In genomic region chr9:38336341-38336740, GRCh38 we compare ENCODE assay signal across 23 cellular contexts. TPM values are rescaled to one million over a fixed set of nuclear protein-coding genes. Genes with fewer than 3 reads are reported as not detected.
DNase-seq lines count a peak whose midpoint lies in the region; ATAC-seq, FAIRE-seq and TF ChIP-seq lines count a peak whose summit lies in the region.
"Had no signal": no experiment of that assay in that cellular context is flagged by ENCODE, and none has a peak within 500 bp of the region (broad histone marks: within the 10 kb centered on the region; RNA-seq: fewer than 3 reads in every experiment).

No MANE protein-coding gene starts in this region.

- no peak overlapping the region for H3K23ac ChIP-seq in H1 (ENCODE audit: insufficient read length)

- WGBS in H1 (ENCODE audit: extremely low coverage in 1 of 2, insufficient coverage in 1 of 2, insufficient read length in 1 of 2, insufficient replicate concordance in 2 of 2, low coverage in 1 of 2, low lambda C conversion rate in 2 of 2, missing lambda C conversion rate in 1 of 2), 2 experiments: 83% methylated on average over 8 of the region's 8 CpGs; no CpG with 5 or more reads in 1 of the 2 experiments

- CTCF ChIA-PET in H1 (lab: Charles Lee; ENCODE audit: partially characterized antibody): interaction anchor here (0.9 to 5.0 kb wide), 12 partner anchors 9 to 248 kb away, joined by 3 to 29 read pairs (median 8); no protein-coding TSS in a partner anchor

- H3K18ac ChIP-seq in H1 (ENCODE audit: extremely low read depth, low read length): no peak overlapping the region

- POLR2A ChIA-PET in H1 (lab: Charles Lee; ENCODE audit: partially characterized antibody): no interaction called here

- H2BK20ac ChIP-seq in H1 (ENCODE audit: low read length): no peak overlapping the region

- no peaks in the 10 kb centered on the region for H3F3A ChIP-seq in neural progenitor cell (ENCODE audit: low read depth)

- no peaks in the 10 kb centered on the region for H3K36me3 ChIP-seq in H1 (ENCODE audit: control insufficient read depth in 2 of 4, insufficient read depth in 4 of 4, low read length in 3 of 4)
- H3K36me3 ChIP-seq in neural progenitor cell: no peaks in the 10 kb centered on the region

- H3K9ac ChIP-seq in H1 (replicated peaks in 1 of 4; ENCODE audit: extremely low read depth in 1 of 4, low read depth in 3 of 4, low read length in 3 of 4) (no peak overlapping the region), neural progenitor cell (no peak overlapping the region)

- no peak overlapping the region for H3K14ac ChIP-seq in H1 (ENCODE audit: insufficient read length)

- H2BK120ac ChIP-seq in H1 (replicated peaks; ENCODE audit: low read depth, low read length): no peak overlapping the region

- no peak for TF ChIP-seq RAD21 in H1 (IDR thresholded peaks at IDR 0.05 in 1 of 2, conservative IDR thresholded peaks at IDR 0.05 in 1 of 2; ENCODE audit: low read depth in 2 of 2, low read length in 2 of 2)

- peaks cover 2% of the 10 kb centered on the region for H3K9me3 Mint-ChIP-seq in neural progenitor cell

- peaks cover 24% of the 10 kb centered on the region for H3K4me1 Mint-ChIP-seq in neural progenitor cell

- H3K79me1 ChIP-seq in H1 (ENCODE audit: low read depth, low read length): no peaks in the 10 kb centered on the region

- H4K8ac ChIP-seq in H1 (ENCODE audit: extremely low read depth, insufficient read depth, low read length): no peak overlapping the region

- H2AFZ ChIP-seq in H1 (ENCODE audit: low read length) (no peak overlapping the region), neural progenitor cell (replicated peaks) (peak overlapping the region; percentile 65)

- H4K5ac ChIP-seq in H1 (ENCODE audit: insufficient read length, low read depth, low read length): no peak overlapping the region

- H3K4me1 ChIP-seq in H1 (replicated peaks in 1 of 4; ENCODE audit: control insufficient read depth in 3 of 4, insufficient read depth in 4 of 4, low read length in 3 of 4): peaks cover 0 to 9% (median 2%) of the 10 kb centered on the region in 4 experiments; a peak in 3 of 7 replicates
- H3K4me1 ChIP-seq in neural progenitor cell: peaks cover 15% of the 10 kb centered on the region

- peaks cover 1% of the 10 kb centered on the region in 2 experiments for H4K20me1 ChIP-seq in H1 (replicated peaks in 1 of 2; ENCODE audit: control insufficient read depth in 1 of 2, insufficient read depth in 2 of 2, low read length in 2 of 2)
- H4K20me1 ChIP-seq in neural progenitor cell (ENCODE audit: low read depth): no peaks in the 10 kb centered on the region

- intact Hi-C loops in Right ventricle myocardium inferior (cut with DNase I): no loop called here
- intact Hi-C loops in Right ventricle myocardium superior (cut with DNase I): no loop called here

- no peak overlapping the region for H2BK5ac ChIP-seq in H1 (ENCODE audit: low read depth, low read length)

- peaks cover 10% of the 10 kb centered on the region for H3K27me3 Mint-ChIP-seq in neural progenitor cell (ENCODE audit: insufficient read depth, low read depth)

- H2AK5ac ChIP-seq in H1 (ENCODE audit: low read depth, low read length): no peak overlapping the region

- no peak for FAIRE-seq in H1 (lab: Jason Lieb, UNC)
- FAIRE-seq: GM12892, GM19239 had no signal

- no peak overlapping the region for H3K56ac ChIP-seq in H1 (replicated peaks; ENCODE audit: insufficient read length, low read depth, low read length)

- no peak overlapping the region for H3K4me3 ChIP-seq in H1 (ENCODE audit: extremely low read depth in 1 of 4, insufficient read depth in 2 of 4, low read depth in 3 of 4, low read length in 4 of 4)
- no peak overlapping the region for H3K4me3 ChIP-seq in neural progenitor cell

- no peak overlapping the region for H3K4me3 Mint-ChIP-seq in neural progenitor cell

- no peak overlapping the region for H3K27ac Mint-ChIP-seq in neural progenitor cell

- no peaks in the 10 kb centered on the region; a peak in 1 of 7 replicates for H3K27me3 ChIP-seq in H1 (replicated peaks in 1 of 4; ENCODE audit: control insufficient read depth in 3 of 4, extremely low read depth in 1 of 4, insufficient read depth in 3 of 4, low read length in 3 of 4)
- no peaks in the 10 kb centered on the region for H3K27me3 ChIP-seq in neural progenitor cell

- H3K4me2 ChIP-seq in H1 (ENCODE audit: insufficient read depth in 1 of 2, low read depth in 2 of 2, low read length in 2 of 2) (no peak overlapping the region), neural progenitor cell (peak overlapping the region; percentile 36)

- no peak overlapping the region for H4K91ac ChIP-seq in H1 (replicated peaks; ENCODE audit: insufficient read length, low read length)

- DNase-seq in Right ventricle myocardium inferior (ENCODE audit: missing footprints) (no peak), Right ventricle myocardium superior (no peak), H1 (ENCODE audit: low read depth in 1 of 2, low spot score in 2 of 2) (peak in 1 of 2 experiments; percentile 43), neural progenitor cell (ENCODE audit: low spot score) (no peak), inferior parietal cortex (ENCODE audit: extremely low spot score) (no peak), NCI-H2227 treated with DMSO at 0.1 percent for 48 hours (lab: John Stamatoyannopoulos, UW) (no peak)
- DNase-seq: Calu3; DND-41; H7; Karpas-422; NCI-H1092 treated with DMSO at 0.1 percent for 48 hours; NCI-H1436; NCI-H1930; NCI-H2107; NCI-H446; NCI-H526; NCI-H82; NK-92 treated with Interleukin-12 subunit alpha and Interleukin-12 subunit beta, amount 100 ng/mL, for 24 hours; RPMI8226; SHP77 treated with DMSO at 0.1 percent for 48 hours had no signal

- no peaks in the 10 kb centered on the region for H3K23me2 ChIP-seq in H1 (ENCODE audit: low read depth, low read length)

- no peaks in the 10 kb centered on the region for H3K36me3 Mint-ChIP-seq in neural progenitor cell

- H2BK15ac ChIP-seq in H1 (ENCODE audit: low read length): 0 out of 2 replicates have a peak overlapping the region, but pooled peaks have one; percentile 49

- no peaks in the 10 kb centered on the region for H3K9me3 ChIP-seq in H1 (ENCODE audit: insufficient read depth in 2 of 2, low read depth in 1 of 2, low read length in 1 of 2)
- no peaks in the 10 kb centered on the region for H3K9me3 ChIP-seq in neural progenitor cell (ENCODE audit: low read depth)

- H3K79me2 ChIP-seq in H1 (ENCODE audit: control insufficient read depth in 1 of 2, insufficient read depth in 2 of 2, low read length in 2 of 2): no peaks in the 10 kb centered on the region
- H3K79me2 ChIP-seq in neural progenitor cell (ENCODE audit: low read depth): no peaks in the 10 kb centered on the region

- peak; percentile 26 for ATAC-seq in Right ventricle myocardium inferior
- ATAC-seq in Right ventricle myocardium superior (ENCODE audit: poor library complexity): no peak
- ATAC-seq in GM18511 (IDR thresholded peaks at IDR 0.05; ENCODE audit: unreplicated experiment): no peak

- TF ChIP-seq POLR2A in H1 (IDR thresholded peaks at IDR 0.05; ENCODE audit: control extremely low read depth in 1 of 2, low read depth in 2 of 2, low read length in 2 of 2): no peak

- H3K4ac ChIP-seq in H1 (replicated peaks; ENCODE audit: insufficient read length, low read depth, low read length): no peak overlapping the region

- no peak overlapping the region for H3K27ac ChIP-seq in H1 (ENCODE audit: low read depth, low read length)
- H3K27ac ChIP-seq in neural progenitor cell: no peak overlapping the region

- H2BK12ac ChIP-seq in H1 (ENCODE audit: low read depth, low read length): no peak overlapping the region

- no peak for TF ChIP-seq EP300 in H1 (IDR thresholded peaks at IDR 0.05; ENCODE audit: borderline replicate concordance in 1 of 2, low read depth in 2 of 2, low read length in 2 of 2)

- TF ChIP-seq CTCF in H1 (IDR thresholded peaks at IDR 0.05; ENCODE audit: control extremely low read depth in 1 of 3, insufficient read depth in 1 of 3, low read depth in 1 of 3, low read length in 3 of 3) (no peak), neural progenitor cell (IDR thresholded peaks at IDR 0.05) (no peak)

TF ChIP-seq in H1, 55 proteins besides CTCF, POLR2A, EP300 and RAD21:
- TF ChIP-seq USF2 (IDR thresholded peaks at IDR 0.05; ENCODE audit: low read length): no peak
- no peak for TF ChIP-seq ATF2 (IDR thresholded peaks at IDR 0.05; ENCODE audit: low read length)
- TF ChIP-seq RNF2 (IDR thresholded peaks at IDR 0.05; ENCODE audit: borderline replicate concordance, low read depth, low read length, missing control alignments, poor library complexity, severe bottlenecking): no peak
- TF ChIP-seq GABPA (IDR thresholded peaks at IDR 0.05; ENCODE audit: borderline replicate concordance, insufficient read depth, low read length): no peak
- TF ChIP-seq SRF (IDR thresholded peaks at IDR 0.05; ENCODE audit: low read depth, low read length): no peak

RNA-seq across cellular contexts. Expression of gene ALDH1B1, which starts 56.2 kb away (rescaled TPM):
- 18.4 TPM for total RNA-seq in Right ventricle myocardium inferior
- total RNA-seq in Right ventricle myocardium superior: 16.8 TPM
- 78.5 and 78.7 TPM in 2 replicates for total RNA-seq in H1 (2021; fragmentation: NEBNext Ultra II Directional; extraction: Animal tissue kit (Norgen Biotek cat#: 25700))
- 41.6 and 52.4 TPM in 2 replicates for polyA plus RNA-seq in H1 (2011; rRNA removed)
- polyA plus RNA-seq in H1 (2011; cell fraction: cytosol; rRNA removed): 53.9 TPM
- polyA plus RNA-seq in H1 (2011; cell fraction: nucleus; rRNA removed): 44.8 TPM
- 51.5 to 64.7 TPM (median 54.2 TPM) in 4 replicates for polyA plus RNA-seq in H1 (2012, experiment 1 of 2)
- 34.2 TPM for polyA plus RNA-seq in H1 (2012, experiment 2 of 2)
- 37.2 TPM for polyA plus RNA-seq in H1 (2013, experiment 1 of 2)
- polyA plus RNA-seq in H1 (2013, experiment 2 of 2): 38.1 TPM
- polyA minus RNA-seq in H1 (2011; rRNA and poly(A)+ RNA removed): 84.4 and 92.7 TPM in 2 replicates
- polyA minus RNA-seq in H1 (2011; cell fraction: cytosol; rRNA and poly(A)+ RNA removed): 56.1 TPM
- 29.8 TPM for polyA minus RNA-seq in H1 (2011; cell fraction: nucleus; rRNA and poly(A)+ RNA removed)
- 32.9 and 44.0 TPM in 2 replicates for total RNA-seq in neural progenitor cell (ENCODE audit: low replicate concordance)
